Comparison of ENCODE assay signal across 18 cellular contexts in genomic region chr10:131080571-131080970, GRCh38.
A peak's percentile ranks its signal among the peaks of the same experiment; 100 is the strongest.
DNase-seq lines count a peak whose midpoint lies in the region; ATAC-seq, FAIRE-seq and TF ChIP-seq lines count a peak whose summit lies in the region.
"Had no signal": no experiment of that assay in that cellular context is flagged by ENCODE, and none has a peak within 500 bp of the region (broad histone marks: within the 10 kb centered on the region; RNA-seq: fewer than 3 reads in every experiment).

No MANE protein-coding gene starts in this region.

- no peak for TF ChIP-seq RAD21 in H1 (IDR thresholded peaks at IDR 0.05 in 1 of 2, conservative IDR thresholded peaks at IDR 0.05 in 1 of 2; ENCODE audit: low read depth in 2 of 2, low read length in 2 of 2)

- H3K4ac ChIP-seq in H1 (replicated peaks; ENCODE audit: insufficient read length, low read depth, low read length), result no peak overlapping the region

- H3K4me1 Mint-ChIP-seq in CD8-positive, alpha-beta T cell (ENCODE audit: low read depth), result peaks cover 19% of the 10 kb centered on the region
- H3K4me1 Mint-ChIP-seq: B cell had no signal

- peak overlapping the region; percentile 22 for H3K27ac Mint-ChIP-seq in CD8-positive, alpha-beta T cell
- H3K27ac Mint-ChIP-seq: B cell, HFFc6 had no signal

- H4K91ac ChIP-seq in H1 (replicated peaks; ENCODE audit: insufficient read length, low read length), result no peak overlapping the region

- no peak overlapping the region for H3K56ac ChIP-seq in H1 (replicated peaks; ENCODE audit: insufficient read length, low read depth, low read length)

- no peaks in the 10 kb centered on the region for H3K27me3 Mint-ChIP-seq in CD8-positive, alpha-beta T cell (ENCODE audit: low read depth)
- H3K27me3 Mint-ChIP-seq: B cell had no signal

- H3K4me3 ChIP-seq in CD8-positive, alpha-beta T cell (ENCODE audit: low read depth, low read length), result no peak overlapping the region
- H3K4me3 ChIP-seq in H1 (ENCODE audit: extremely low read depth in 1 of 4, insufficient read depth in 2 of 4, low read depth in 3 of 4, low read length in 4 of 4), result no peak overlapping the region
- H3K4me3 ChIP-seq: GM12878, HAP-1 had no signal

- POLR2A ChIA-PET in CD8-positive, alpha-beta T cell (lab: Charles Lee), result no interaction called here
- POLR2A ChIA-PET in H1 (lab: Charles Lee; ENCODE audit: partially characterized antibody), result no interaction called here

- no peaks in the 10 kb centered on the region for H3K36me3 ChIP-seq in CD8-positive, alpha-beta T cell (ENCODE audit: insufficient read depth, low read length)
- no peaks in the 10 kb centered on the region for H3K36me3 ChIP-seq in H1 (ENCODE audit: control insufficient read depth in 2 of 4, insufficient read depth in 4 of 4, low read length in 3 of 4)
- H3K36me3 ChIP-seq: HAP-1 had no signal

- DNase-seq in Right ventricle myocardium inferior (ENCODE audit: missing footprints) (peak; percentile 9), left ventricle myocardium superior (no peak), H1 (ENCODE audit: low read depth in 1 of 2, low spot score in 2 of 2) (no peak), C1 segment of cervical spinal cord (lab: John Stamatoyannopoulos, UW) (no peak), NCI-H128 (lab: John Stamatoyannopoulos, UW; ENCODE audit: unreplicated experiment) (no peak)
- DNase-seq in CD8-positive, alpha-beta T cell, result no peak
- DNase-seq: Calu3, DMS 273 treated with DMSO at 0.1 percent for 48 hours, GOT3, HFFc6 had no signal

- no peak overlapping the region for H3K23ac ChIP-seq in H1 (ENCODE audit: insufficient read length)

- intact Hi-C loops in Right ventricle myocardium inferior (cut with DNase I), result no loop called here
- intact Hi-C loops in left ventricle myocardium superior (cut with micrococcal nuclease), result no loop called here
- intact Hi-C loops in CD8-positive, alpha-beta T cell (cut with DNase I, micrococcal nuclease), result no loop called here

- 0 out of 2 replicates have a peak overlapping the region, but pooled peaks have one; percentile 72 for H2BK15ac ChIP-seq in H1 (ENCODE audit: low read length)

- CTCF ChIA-PET in CD8-positive, alpha-beta T cell (lab: Charles Lee), result no interaction called here
- CTCF ChIA-PET in H1 (lab: Charles Lee; ENCODE audit: partially characterized antibody), result interaction anchor here (1.0 to 2.5 kb wide), 3 partner anchors 8 to 97 kb away, joined by 3 to 11 read pairs (median 6); no protein-coding TSS in a partner anchor

- no peak overlapping the region for H3K4me2 ChIP-seq in H1 (ENCODE audit: insufficient read depth in 1 of 2, low read depth in 2 of 2, low read length in 2 of 2)

- no peak overlapping the region for H3K9ac ChIP-seq in H1 (replicated peaks in 1 of 4; ENCODE audit: extremely low read depth in 1 of 4, low read depth in 3 of 4, low read length in 3 of 4)

- no peaks in the 10 kb centered on the region for H3K9me3 ChIP-seq in CD8-positive, alpha-beta T cell (ENCODE audit: low read length)
- H3K9me3 ChIP-seq in H1 (ENCODE audit: insufficient read depth in 2 of 2, low read depth in 1 of 2, low read length in 1 of 2), result peaks cover 0 to 3% of the 10 kb centered on the region in 2 experiments; a peak in 1 of 4 replicates
- H3K9me3 ChIP-seq: HAP-1 had no signal

- no peak for TF ChIP-seq EP300 in H1 (IDR thresholded peaks at IDR 0.05; ENCODE audit: borderline replicate concordance in 1 of 2, low read depth in 2 of 2, low read length in 2 of 2)

- no peak overlapping the region for H2BK12ac ChIP-seq in H1 (ENCODE audit: low read depth, low read length)

- H2BK120ac ChIP-seq in H1 (replicated peaks; ENCODE audit: low read depth, low read length), result no peak overlapping the region

- no peak overlapping the region for H3K18ac ChIP-seq in H1 (ENCODE audit: extremely low read depth, low read length)

- H3K27me3 ChIP-seq in CD8-positive, alpha-beta T cell (ENCODE audit: insufficient read depth, low read length), result no peaks in the 10 kb centered on the region
- H3K27me3 ChIP-seq in H1 (replicated peaks in 1 of 4; ENCODE audit: control insufficient read depth in 3 of 4, extremely low read depth in 1 of 4, insufficient read depth in 3 of 4, low read length in 3 of 4), result no peaks in the 10 kb centered on the region; a peak in 3 of 7 replicates

- H2BK20ac ChIP-seq in H1 (ENCODE audit: low read length), result 0 out of 2 replicates have a peak overlapping the region, but pooled peaks have one; percentile 10

- no peak overlapping the region for H4K8ac ChIP-seq in H1 (ENCODE audit: extremely low read depth, insufficient read depth, low read length)

- no peaks in the 10 kb centered on the region for H3K79me2 ChIP-seq in H1 (ENCODE audit: control insufficient read depth in 1 of 2, insufficient read depth in 2 of 2, low read length in 2 of 2)

- WGBS in H1 (ENCODE audit: extremely low coverage in 1 of 2, insufficient coverage in 1 of 2, insufficient read length in 1 of 2, insufficient replicate concordance in 2 of 2, low coverage in 1 of 2, low lambda C conversion rate in 2 of 2, missing lambda C conversion rate in 1 of 2), 2 experiments, result 86% methylated on average over 6 of the region's 6 CpGs; no CpG with 5 or more reads in 1 of the 2 experiments

- no peak overlapping the region for H3K27ac ChIP-seq in CD8-positive, alpha-beta T cell (ENCODE audit: low read depth, low read length)
- no peak overlapping the region for H3K27ac ChIP-seq in H1 (ENCODE audit: low read depth, low read length)

- no peak overlapping the region for H2BK5ac ChIP-seq in H1 (ENCODE audit: low read depth, low read length)

- TF ChIP-seq POLR2A in H1 (IDR thresholded peaks at IDR 0.05; ENCODE audit: control extremely low read depth in 1 of 2, low read depth in 2 of 2, low read length in 2 of 2), result no peak

- H2AK5ac ChIP-seq in H1 (ENCODE audit: low read depth, low read length), result no peak overlapping the region

- no peaks in the 10 kb centered on the region for H3K23me2 ChIP-seq in H1 (ENCODE audit: low read depth, low read length)

- no peak for ATAC-seq in Right ventricle myocardium inferior
- ATAC-seq in left ventricle myocardium superior, result no peak
- ATAC-seq in CD8-positive, alpha-beta T cell, result no peak
- ATAC-seq in GM21529 (IDR thresholded peaks at IDR 0.05; ENCODE audit: unreplicated experiment), result no peak
- ATAC-seq: GM12878, HepG2 had no signal

- H3K4me1 ChIP-seq in CD8-positive, alpha-beta T cell (ENCODE audit: insufficient read depth, low read length), result peaks cover 7% of the 10 kb centered on the region
- no peaks in the 10 kb centered on the region; a peak in 1 of 7 replicates for H3K4me1 ChIP-seq in H1 (replicated peaks in 1 of 4; ENCODE audit: control insufficient read depth in 3 of 4, insufficient read depth in 4 of 4, low read length in 3 of 4)
- H3K4me1 ChIP-seq: HAP-1 had no signal

- no peak for TF ChIP-seq CTCF in CD8-positive, alpha-beta T cell (IDR thresholded peaks at IDR 0.05)
- no peak for TF ChIP-seq CTCF in H1 (IDR thresholded peaks at IDR 0.05; ENCODE audit: control extremely low read depth in 1 of 3, insufficient read depth in 1 of 3, low read depth in 1 of 3, low read length in 3 of 3)

- H2AFZ ChIP-seq in H1 (ENCODE audit: low read length), result no peak overlapping the region

- H4K5ac ChIP-seq in H1 (ENCODE audit: insufficient read length, low read depth, low read length), result no peak overlapping the region

- no peak overlapping the region for H3K14ac ChIP-seq in H1 (ENCODE audit: insufficient read length)

- no peaks in the 10 kb centered on the region for H3K79me1 ChIP-seq in H1 (ENCODE audit: low read depth, low read length)

- no peak for FAIRE-seq in H1 (lab: Jason Lieb, UNC)
- FAIRE-seq: A204.1, GM12878, GM18507, HepG2, HTR-8/SVneo had no signal

- no peak overlapping the region for H3K4me3 Mint-ChIP-seq in CD8-positive, alpha-beta T cell
- H3K4me3 Mint-ChIP-seq: B cell, HFFc6 had no signal

- no peaks in the 10 kb centered on the region for H4K20me1 ChIP-seq in H1 (replicated peaks in 1 of 2; ENCODE audit: control insufficient read depth in 1 of 2, insufficient read depth in 2 of 2, low read length in 2 of 2)

- H3K36me3 Mint-ChIP-seq in CD8-positive, alpha-beta T cell, result no peaks in the 10 kb centered on the region

- no peaks in the 10 kb centered on the region for H3K9me3 Mint-ChIP-seq in CD8-positive, alpha-beta T cell

TF ChIP-seq in H1, 55 proteins besides CTCF, POLR2A, EP300 and RAD21 (continues in another document):
- TF ChIP-seq TCF12 (IDR thresholded peaks at IDR 0.05; ENCODE audit: low read depth, low read length), result no peak
- TF ChIP-seq TBP (IDR thresholded peaks at IDR 0.05; ENCODE audit: low read depth, low read length), result no peak
- TF ChIP-seq NANOG (IDR thresholded peaks at IDR 0.05; ENCODE audit: insufficient read depth, low read depth, low read length, poor library complexity, severe bottlenecking), result no peak
- TF ChIP-seq SUZ12 (IDR thresholded peaks at IDR 0.05; ENCODE audit: low read length), result no peak
- TF ChIP-seq RFX5 (IDR thresholded peaks at IDR 0.05; ENCODE audit: borderline replicate concordance, low read depth, low read length), result no peak
- no peak for TF ChIP-seq JUND (IDR thresholded peaks at IDR 0.05; ENCODE audit: low read length)
- no peak for TF ChIP-seq SIRT6 (IDR thresholded peaks at IDR 0.05; ENCODE audit: low read length)
